Comparison of ENCODE assay signal across 15 cellular contexts in genomic region chr3:17985658-17986392, GRCh38.
DNase-seq lines count a peak whose midpoint lies in the region; ATAC-seq and TF ChIP-seq lines count a peak whose summit lies in the region.
"Had no signal": no experiment of that assay in that cellular context is flagged by ENCODE, and none has a peak within 500 bp of the region (broad histone marks: within the 10 kb centered on the region; RNA-seq: fewer than 3 reads in every experiment).

No MANE protein-coding gene starts in this region.

- H3K27ac ChIP-seq in BLaER1 treated with 17β-estradiol and CSF1 and Interleukin-3, amounts not matched to agents 10 nM and 100 nM, result peak overlapping the region in 10 of 11 experiments; percentile 12 to 100 (median 97); a peak in 17 of 22 replicates
- H3K27ac ChIP-seq in HL-60 (replicated peaks) (peak overlapping the region; percentile 93), epithelial cell of prostate (no peak overlapping the region), PC-9 (no peak overlapping the region)
- H3K27ac ChIP-seq: KMS-11 had no signal

- H3K9ac ChIP-seq in BLaER1 treated with 17β-estradiol and CSF1 and Interleukin-3, amounts not matched to agents 10 nM and 100 nM, result peak overlapping the region in 8 of 11 experiments; percentile 72 to 86 (median 84); a peak in 15 of 22 replicates
- H3K9ac ChIP-seq: KMS-11 had no signal

- no peaks in the 10 kb centered on the region for H3K9me2 ChIP-seq in PC-9 (ENCODE audit: insufficient read depth)

- CTCF ChIA-PET in PC-9 (lab: Charles Lee), result no interaction called here

- peaks cover 0 to 13% of the 10 kb centered on the region in 2 donors for H3K4me1 Mint-ChIP-seq in immature natural killer cell

- H3K27me3 Mint-ChIP-seq in immature natural killer cell (ENCODE audit: low read depth in 3 of 3), result peaks cover 0 to 8% (median 0%) of the 10 kb centered on the region in 3 donors

- no TSS peak for BruUV-seq in PC-9 (replicated peaks; lab: Mats Ljungman, UMichigan)

- peaks cover 68 to 80% (median 74%) of the 10 kb centered on the region in 10 experiments for H3K4me1 ChIP-seq in BLaER1 treated with 17β-estradiol and CSF1 and Interleukin-3, amounts not matched to agents 10 nM and 100 nM
- H3K4me1 ChIP-seq in PC-9 (replicated peaks; ENCODE audit: insufficient read depth), result no peaks in the 10 kb centered on the region
- H3K4me1 ChIP-seq: HAP-1 had no signal

- H3K4me3 ChIP-seq in BLaER1 treated with 17β-estradiol and CSF1 and Interleukin-3, amounts not matched to agents 10 nM and 100 nM, result no peak overlapping the region
- H3K4me3 ChIP-seq in HL-60 (replicated peaks; ENCODE audit: insufficient read depth, low read length) (no peak overlapping the region), PC-9 (no peak overlapping the region)
- H3K4me3 ChIP-seq: HAP-1 had no signal

- intact Hi-C loops in PC-9 (cut with micrococcal nuclease; ENCODE audit: unreplicated experiment), result no loop called here

- no peak for TF ChIP-seq CTCF in HL-60 (IDR thresholded peaks at IDR 0.05; ENCODE audit: insufficient read depth, low read length)
- TF ChIP-seq CTCF in PC-9 (conservative IDR thresholded peaks at IDR 0.05), result no peak

- no peaks in the 10 kb centered on the region for H3K79me2 ChIP-seq in PC-9 (ENCODE audit: low read depth)

- DNase-seq in HL-60 (ENCODE audit: low read depth in 1 of 2, low spot score in 1 of 2) (no peak), NCI-H69 (lab: John Stamatoyannopoulos, UW) (peak; percentile 31), epithelial cell of prostate (ENCODE audit: low read depth, low spot score) (peak; percentile 3), PC-9 (no peak), immature natural killer cell (no peak)
- DNase-seq: C1 segment of cervical spinal cord, NCI-H1436, NCI-H2029, NCI-H510A, SIG-M5 had no signal

- H3K9me3 ChIP-seq in BLaER1 treated with 17β-estradiol and CSF1 and Interleukin-3, amounts not matched to agents 10 nM and 100 nM (replicated peaks in 1 of 11), result peaks cover 12 to 35% (median 32%) of the 10 kb centered on the region in 11 experiments
- H3K9me3 ChIP-seq in PC-9 (ENCODE audit: insufficient read depth, low read depth), result no peaks in the 10 kb centered on the region
- H3K9me3 ChIP-seq: HAP-1 had no signal

- POLR2A ChIA-PET in PC-9 (lab: Charles Lee; ENCODE audit: unreplicated experiment), result no interaction called here

- no peak overlapping the region for H2AFZ ChIP-seq in PC-9

- no peaks in the 10 kb centered on the region for H3K9me3 Mint-ChIP-seq in immature natural killer cell
- H3K9me3 Mint-ChIP-seq: T-helper 1 cell treated with Interleukin-12 subunit alpha and Interleukin-12 subunit beta and Interleukin-4 antibody, amounts not matched to agents 30 μg/mL and 1 μg/mL, for 36 hours had no signal

- H3F3A ChIP-seq in PC-9 (ENCODE audit: insufficient read depth, low read depth), result no peaks in the 10 kb centered on the region

- H4K20me1 ChIP-seq in BLaER1 treated with 17β-estradiol and CSF1 and Interleukin-3, amounts not matched to agents 10 nM and 100 nM, result no peaks in the 10 kb centered on the region
- no peaks in the 10 kb centered on the region for H4K20me1 ChIP-seq in PC-9 (ENCODE audit: insufficient read depth)

- peaks cover 0 to 38% (median 26%) of the 10 kb centered on the region in 11 experiments; a peak in 16 of 22 replicates for H3K36me3 ChIP-seq in BLaER1 treated with 17β-estradiol and CSF1 and Interleukin-3, amounts not matched to agents 10 nM and 100 nM
- no peaks in the 10 kb centered on the region for H3K36me3 ChIP-seq in PC-9 (ENCODE audit: low read depth)
- H3K36me3 ChIP-seq: HAP-1 had no signal

- peak overlapping the region; percentile 36 to 91 (median 86); a peak in 21 of 22 replicates for H3K4me2 ChIP-seq in BLaER1 treated with 17β-estradiol and CSF1 and Interleukin-3, amounts not matched to agents 10 nM and 100 nM
- H3K4me2 ChIP-seq in PC-9, result no peak overlapping the region
- H3K4me2 ChIP-seq: KMS-11 had no signal

- H3K27ac Mint-ChIP-seq in immature natural killer cell, result no peak overlapping the region
- H3K27ac Mint-ChIP-seq: T-helper 1 cell treated with Interleukin-12 subunit alpha and Interleukin-12 subunit beta and Interleukin-4 antibody, amounts not matched to agents 30 μg/mL and 1 μg/mL, for 36 hours had no signal

- H3K36me3 Mint-ChIP-seq in immature natural killer cell, result no peaks in the 10 kb centered on the region

- ATAC-seq in HG02840 (IDR thresholded peaks at IDR 0.05; ENCODE audit: low FRiP score, unreplicated experiment), result no peak

- H3K27me3 ChIP-seq in BLaER1 treated with 17β-estradiol and CSF1 and Interleukin-3, amounts not matched to agents 10 nM and 100 nM, result no peaks in the 10 kb centered on the region
- H3K27me3 ChIP-seq in HL-60 (ENCODE audit: insufficient read depth, poor library complexity, severe bottlenecking) (no peaks in the 10 kb centered on the region), PC-9 (ENCODE audit: insufficient read depth, low read depth) (no peaks in the 10 kb centered on the region)

- H3K4me3 Mint-ChIP-seq in immature natural killer cell, result no peak overlapping the region
- H3K4me3 Mint-ChIP-seq: T-helper 1 cell treated with Interleukin-12 subunit alpha and Interleukin-12 subunit beta and Interleukin-4 antibody, amounts not matched to agents 30 μg/mL and 1 μg/mL, for 36 hours had no signal

Comparison
In these comparisons a context has a peak if more than half of its experiments do, and no peak if none do; other contexts are left out.
1. H3K27ac ChIP-seq: peak in BLaER1 treated with 17β-estradiol and CSF1 and Interleukin-3, amounts not matched to agents 10 nM and 100 nM (10 of 11) and HL-60 (single experiment); none in epithelial cell of prostate (single experiment) and PC-9 (single experiment).
2. DNase-seq: peak in NCI-H69 (single experiment) and epithelial cell of prostate (single experiment); none in HL-60 (0 of 2), PC-9 (0 of 2) and immature natural killer cell (0 of 3).